ENCODE assay signal across 16 cellular contexts in genomic region chr16:56779956-56780355, GRCh38.
A peak's percentile ranks its signal among the peaks of the same experiment; 100 is the strongest.
DNase-seq lines count a peak whose midpoint lies in the region; ATAC-seq and TF ChIP-seq lines count a peak whose summit lies in the region.
"Had no signal": no experiment of that assay in that cellular context is flagged by ENCODE, and none has a peak within 500 bp of the region (broad histone marks: within the 10 kb centered on the region; RNA-seq: fewer than 3 reads in every experiment).

No MANE protein-coding gene starts in this region.

- H3K27ac ChIP-seq in DND-41 (ENCODE audit: low read length), result peak overlapping the region; percentile 29
- H3K27ac ChIP-seq: GM23248, HL-60 had no signal

- H3K27me3 ChIP-seq in DND-41 (ENCODE audit: insufficient read depth, low read length, poor library complexity) (no peaks in the 10 kb centered on the region), Loucy (ENCODE audit: insufficient read depth, low read length, poor library complexity, severe bottlenecking) (no peaks in the 10 kb centered on the region)

- TF ChIP-seq CTCF in DND-41 (IDR thresholded peaks at IDR 0.05; ENCODE audit: borderline replicate concordance, extremely low read depth, low read length, poor library complexity, severe bottlenecking), result no peak
- no peak for TF ChIP-seq CTCF in Loucy (conservative IDR thresholded peaks at IDR 0.05; ENCODE audit: low read length)
- TF ChIP-seq CTCF in nephron progenitor cell (IDR thresholded peaks at IDR 0.05), result no peak

- H3K4me3 ChIP-seq in DND-41 (ENCODE audit: low read depth in 1 of 2, low read length in 2 of 2) (no peak overlapping the region), Loucy (ENCODE audit: low read length, poor library complexity, severe bottlenecking) (no peak overlapping the region)
- H3K4me3 ChIP-seq: GM23248 had no signal

- no peaks in the 10 kb centered on the region for H3K36me3 ChIP-seq in DND-41 (ENCODE audit: insufficient read depth, low read length)
- no peaks in the 10 kb centered on the region for H3K36me3 ChIP-seq in Loucy (ENCODE audit: insufficient read depth, low read length)

- H4K20me1 ChIP-seq in DND-41 (ENCODE audit: insufficient read depth, low read length) (peaks cover 28% of the 10 kb centered on the region; the same call in 1 of the 2 replicates), Loucy (ENCODE audit: insufficient read depth, low read length, poor library complexity, severe bottlenecking) (peaks cover 8% of the 10 kb centered on the region)

- H3K4me1 ChIP-seq in DND-41 (ENCODE audit: insufficient read depth, low read length) (peaks cover 39% of the 10 kb centered on the region), Loucy (ENCODE audit: insufficient read depth, low read length, poor library complexity, severe bottlenecking) (peaks cover 35% of the 10 kb centered on the region)

- H3K27me3 Mint-ChIP-seq in nephron progenitor cell (ENCODE audit: low read depth, poor library complexity), result peaks cover 4% of the 10 kb centered on the region
- H3K27me3 Mint-ChIP-seq: CD4-positive, CD25-positive, alpha-beta regulatory T cell had no signal

- H3K4me2 ChIP-seq in DND-41 (ENCODE audit: insufficient read depth, low read length) (peak overlapping the region; percentile 19), Loucy (ENCODE audit: low read depth, low read length, poor library complexity, severe bottlenecking) (peak overlapping the region; percentile 71)

- H3F3A ChIP-seq in Loucy (ENCODE audit: low read depth), result no peaks in the 10 kb centered on the region

- no peak overlapping the region for H3K9ac ChIP-seq in DND-41 (ENCODE audit: low read depth, low read length)
- no peak overlapping the region for H3K9ac ChIP-seq in Loucy (ENCODE audit: low read depth, low read length, poor library complexity, severe bottlenecking)
- H3K9ac ChIP-seq: GM23248 had no signal

- peak; percentile 42; the same call in 2 of the 3 replicates for ATAC-seq in DND-41 (ENCODE audit: insufficient read depth, low read depth)
- no peak for ATAC-seq in GM18511 (IDR thresholded peaks at IDR 0.05; ENCODE audit: unreplicated experiment)
- no peak for ATAC-seq in GM18867 (IDR thresholded peaks at IDR 0.05; ENCODE audit: unreplicated experiment)

- no peaks in the 10 kb centered on the region for H3K9me2 ChIP-seq in Loucy (replicated peaks; ENCODE audit: low read depth, low read length)

- DNase-seq in DND-41, result no peak
- DNase-seq in NCI-H69 (lab: John Stamatoyannopoulos, UW), result peak; percentile 71
- DNase-seq in nephron progenitor cell, result no peak
- DNase-seq in T-helper 2 cell, result no peak
- DNase-seq: ACHN; CD4-positive, CD25-positive, alpha-beta regulatory T cell; DMS79; GM23248; NCI-H1417 treated with DMSO at 0.1 percent for 48 hours; NCI-H524; SHP77 treated with DMSO at 0.1 percent for 48 hours had no signal

- H2AFZ ChIP-seq in DND-41 (ENCODE audit: low read depth, low read length), result no peak overlapping the region
- H2AFZ ChIP-seq in Loucy (ENCODE audit: low read length), result no peak overlapping the region
- H2AFZ ChIP-seq: GM23248 had no signal

- peaks cover 81% of the 10 kb centered on the region for H3K4me1 Mint-ChIP-seq in nephron progenitor cell

- no peaks in the 10 kb centered on the region for H3K36me3 Mint-ChIP-seq in nephron progenitor cell (ENCODE audit: low read depth)
- H3K36me3 Mint-ChIP-seq: CD4-positive, CD25-positive, alpha-beta regulatory T cell had no signal

- peak overlapping the region; percentile 29 for H3K27ac Mint-ChIP-seq in nephron progenitor cell

- no peak overlapping the region for H3K4me3 Mint-ChIP-seq in nephron progenitor cell

- peaks cover 72% of the 10 kb centered on the region for H3K79me2 ChIP-seq in DND-41 (ENCODE audit: insufficient read depth, low read length)
- H3K79me2 ChIP-seq in Loucy (ENCODE audit: insufficient read depth, low read length), result peaks cover 61% of the 10 kb centered on the region

- H3K9me3 Mint-ChIP-seq in nephron progenitor cell, result no peaks in the 10 kb centered on the region
- H3K9me3 Mint-ChIP-seq: CD4-positive, CD25-positive, alpha-beta regulatory T cell; T-helper 2 cell treated with Interferon-gamma antibody and Interleukin-4, amounts not matched to agents 5 μg/mL and 100 μg/mL, for 36 hours had no signal

- H3K9me3 ChIP-seq in DND-41 (ENCODE audit: insufficient read depth, low read length, severe bottlenecking) (no peaks in the 10 kb centered on the region), Loucy (ENCODE audit: insufficient read depth, low read depth, low read length) (no peaks in the 10 kb centered on the region)
